1 cellular context compared by ENCODE assay signal in the genomic region with DNA sequence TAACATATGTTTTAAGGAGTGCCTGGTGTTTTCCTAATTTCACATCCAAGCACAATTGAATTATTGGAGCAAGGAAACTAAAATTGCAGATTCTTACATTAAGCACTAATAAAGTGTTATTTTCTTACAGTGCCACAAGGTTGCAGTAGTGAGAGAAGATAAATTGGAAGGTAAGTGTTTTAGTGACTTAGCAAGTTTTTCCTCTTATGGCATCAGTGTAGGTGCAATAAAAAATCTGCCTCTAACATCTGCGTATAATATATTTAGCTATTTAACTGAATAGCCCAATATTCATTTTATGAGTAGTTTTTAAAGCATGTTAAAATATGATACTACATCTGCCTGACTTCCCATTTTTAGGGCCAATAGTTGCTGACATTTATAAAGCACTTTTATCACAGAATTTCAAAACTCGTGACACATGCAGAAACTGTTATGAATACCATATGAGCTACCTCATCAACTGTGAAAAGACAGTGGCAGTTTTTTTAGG.
TF ChIP-seq lines count a peak whose summit lies in the region.

No MANE protein-coding gene starts in this region.

TF ChIP-seq in GM23338, 12 proteins besides CTCF, POLR2A, EP300 and RAD21 (continued from another document):
- TF ChIP-seq, protein P1, sequence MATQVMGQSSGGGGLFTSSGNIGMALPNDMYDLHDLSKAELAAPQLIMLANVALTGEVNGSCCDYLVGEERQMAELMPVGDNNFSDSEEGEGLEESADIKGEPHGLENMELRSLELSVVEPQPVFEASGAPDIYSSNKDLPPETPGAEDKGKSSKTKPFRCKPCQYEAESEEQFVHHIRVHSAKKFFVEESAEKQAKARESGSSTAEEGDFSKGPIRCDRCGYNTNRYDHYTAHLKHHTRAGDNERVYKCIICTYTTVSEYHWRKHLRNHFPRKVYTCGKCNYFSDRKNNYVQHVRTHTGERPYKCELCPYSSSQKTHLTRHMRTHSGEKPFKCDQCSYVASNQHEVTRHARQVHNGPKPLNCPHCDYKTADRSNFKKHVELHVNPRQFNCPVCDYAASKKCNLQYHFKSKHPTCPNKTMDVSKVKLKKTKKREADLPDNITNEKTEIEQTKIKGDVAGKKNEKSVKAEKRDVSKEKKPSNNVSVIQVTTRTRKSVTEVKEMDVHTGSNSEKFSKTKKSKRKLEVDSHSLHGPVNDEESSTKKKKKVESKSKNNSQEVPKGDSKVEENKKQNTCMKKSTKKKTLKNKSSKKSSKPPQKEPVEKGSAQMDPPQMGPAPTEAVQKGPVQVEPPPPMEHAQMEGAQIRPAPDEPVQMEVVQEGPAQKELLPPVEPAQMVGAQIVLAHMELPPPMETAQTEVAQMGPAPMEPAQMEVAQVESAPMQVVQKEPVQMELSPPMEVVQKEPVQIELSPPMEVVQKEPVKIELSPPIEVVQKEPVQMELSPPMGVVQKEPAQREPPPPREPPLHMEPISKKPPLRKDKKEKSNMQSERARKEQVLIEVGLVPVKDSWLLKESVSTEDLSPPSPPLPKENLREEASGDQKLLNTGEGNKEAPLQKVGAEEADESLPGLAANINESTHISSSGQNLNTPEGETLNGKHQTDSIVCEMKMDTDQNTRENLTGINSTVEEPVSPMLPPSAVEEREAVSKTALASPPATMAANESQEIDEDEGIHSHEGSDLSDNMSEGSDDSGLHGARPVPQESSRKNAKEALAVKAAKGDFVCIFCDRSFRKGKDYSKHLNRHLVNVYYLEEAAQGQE (IDR thresholded peaks at IDR 0.05; ENCODE audit: unreplicated experiment): no peak
- TF ChIP-seq POLR2AphosphoS5 (IDR thresholded peaks at IDR 0.05; ENCODE audit: low read depth): no peak
- no peak for TF ChIP-seq NANOG (IDR thresholded peaks at IDR 0.05; ENCODE audit: borderline replicate concordance)
- no peak for TF ChIP-seq EZH2phosphoT487 (IDR thresholded peaks at IDR 0.05; ENCODE audit: unreplicated experiment)
- no peak for TF ChIP-seq ZNF114 (CRISPR knock-in tag; IDR thresholded peaks at IDR 0.05)
- no peak for TF ChIP-seq ZNF331 (CRISPR knock-in tag; IDR thresholded peaks at IDR 0.05; ENCODE audit: low read depth)
- no peak for TF ChIP-seq CREB1 (CRISPR knock-in tag; IDR thresholded peaks at IDR 0.05; ENCODE audit: low read depth)
- TF ChIP-seq, protein P2, sequence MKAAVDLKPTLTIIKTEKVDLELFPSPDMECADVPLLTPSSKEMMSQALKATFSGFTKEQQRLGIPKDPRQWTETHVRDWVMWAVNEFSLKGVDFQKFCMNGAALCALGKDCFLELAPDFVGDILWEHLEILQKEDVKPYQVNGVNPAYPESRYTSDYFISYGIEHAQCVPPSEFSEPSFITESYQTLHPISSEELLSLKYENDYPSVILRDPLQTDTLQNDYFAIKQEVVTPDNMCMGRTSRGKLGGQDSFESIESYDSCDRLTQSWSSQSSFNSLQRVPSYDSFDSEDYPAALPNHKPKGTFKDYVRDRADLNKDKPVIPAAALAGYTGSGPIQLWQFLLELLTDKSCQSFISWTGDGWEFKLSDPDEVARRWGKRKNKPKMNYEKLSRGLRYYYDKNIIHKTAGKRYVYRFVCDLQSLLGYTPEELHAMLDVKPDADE (IDR thresholded peaks at IDR 0.05): no peak
- no peak for TF ChIP-seq STAT1 (IDR thresholded peaks at IDR 0.05; ENCODE audit: unreplicated experiment)
- no peak for TF ChIP-seq EZH2 (IDR thresholded peaks at IDR 0.05; ENCODE audit: low read depth, unreplicated experiment)
- no peak for TF ChIP-seq JUNB (IDR thresholded peaks at IDR 0.05; ENCODE audit: unreplicated experiment)
